In the genomic region with DNA sequence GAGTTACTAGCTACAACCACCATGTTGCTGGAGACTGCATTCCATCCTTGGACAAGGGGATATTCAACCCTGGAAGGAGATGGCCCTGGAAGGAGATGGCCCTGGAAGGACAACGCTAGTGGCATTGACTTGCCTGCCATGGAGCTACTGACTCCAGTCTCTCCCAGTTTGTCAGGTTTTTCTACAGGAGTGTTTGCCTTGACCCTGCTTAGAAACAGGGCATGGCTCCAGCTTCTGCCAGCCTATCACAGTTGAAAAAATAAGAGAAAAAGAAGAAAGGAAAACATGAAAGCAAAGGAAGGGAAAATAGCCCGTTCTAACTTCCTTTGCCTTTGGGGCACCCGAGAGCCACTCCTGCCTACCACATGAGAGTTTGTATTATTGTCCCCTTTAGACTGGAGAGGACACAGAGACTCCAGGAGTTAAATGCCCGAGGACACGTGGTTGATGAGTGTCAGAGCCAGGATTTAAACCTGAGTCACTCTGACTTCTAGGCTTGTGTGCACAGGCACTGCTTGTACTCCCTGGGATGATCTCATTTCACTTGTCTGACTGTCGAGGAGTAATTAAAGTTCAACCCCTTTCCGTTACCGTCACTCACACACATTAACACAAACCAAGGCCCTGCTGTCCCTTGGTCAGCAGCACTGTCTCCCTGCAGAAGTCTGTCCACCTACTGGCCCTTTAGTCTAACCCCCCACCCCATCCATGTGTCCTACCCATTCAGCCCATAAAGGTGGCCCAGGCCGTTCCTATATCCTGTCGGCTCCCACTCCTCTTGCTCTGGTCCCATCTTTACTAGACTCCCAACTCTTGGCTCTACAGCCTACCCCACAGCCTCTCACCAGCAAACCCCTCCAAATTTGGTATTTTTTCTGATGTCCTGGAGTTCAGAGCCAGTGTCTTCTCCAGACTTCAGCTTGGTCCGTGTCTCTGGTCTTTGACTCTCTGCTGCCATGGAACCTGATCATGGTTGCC, we compare ENCODE assay signal across 10 cellular contexts. TPM values are rescaled to one million over a fixed set of nuclear protein-coding genes. Genes with fewer than 3 reads are reported as not detected.
DNase-seq lines count a peak whose midpoint lies in the region; ATAC-seq and TF ChIP-seq lines count a peak whose summit lies in the region.
"Had no signal": no experiment of that assay in that cellular context is flagged by ENCODE, and none has a peak within 500 bp of the region (broad histone marks: within the 10 kb centered on the region; RNA-seq: fewer than 3 reads in every experiment).

No MANE protein-coding gene starts in this region.

- TF ChIP-seq CTCF in fibroblast of pulmonary artery (IDR thresholded peaks at IDR 0.05; ENCODE audit: low read length, missing control alignments), result no peak
- no peak for TF ChIP-seq CTCF in gastrocnemius medialis (IDR thresholded peaks at IDR 0.05 in 4 of 5, conservative IDR thresholded peaks at IDR 0.05 in 1 of 5)

- no peaks in the 10 kb centered on the region for H3K36me3 ChIP-seq in SJCRH30
- no peaks in the 10 kb centered on the region for H3K36me3 ChIP-seq in gastrocnemius medialis
- H3K36me3 ChIP-seq: left ventricle myocardium inferior had no signal

- TF ChIP-seq POLR2A in gastrocnemius medialis (IDR thresholded peaks at IDR 0.05), result no peak

- intact Hi-C loops in gastrocnemius medialis (cut with DNase I; ENCODE audit: low total_unique reads), result loop anchor here (10.0 kb wide), 1 partner anchor 48 kb away; a partner anchor contains a TSS

- ATAC-seq in gastrocnemius medialis (peak; percentile 95 to 97), GM19035 (IDR thresholded peaks at IDR 0.05; ENCODE audit: unreplicated experiment) (no peak), HG03354 (IDR thresholded peaks at IDR 0.05; ENCODE audit: poor library complexity, severe bottlenecking, unreplicated experiment) (no peak), HG02759 (IDR thresholded peaks at IDR 0.05; ENCODE audit: unreplicated experiment) (no peak)

- in situ Hi-C loops in gastrocnemius medialis (cut with MboI; ENCODE audit: low sequenced_read_pairs in 4 of 4), result no loop called here

- H3K27ac ChIP-seq in SJCRH30 (no peak overlapping the region), gastrocnemius medialis (peak overlapping the region in 3 of 4 donors; percentile 65 to 81 (median 73))
- H3K27ac ChIP-seq: left ventricle myocardium inferior had no signal

- DNase-seq in GM04503 (ENCODE audit: low read depth) (peak; percentile 72), SJCRH30 (peak; percentile 16 to 29), fibroblast of pulmonary artery (ENCODE audit: low read depth) (peak; percentile 90), gastrocnemius medialis (peak; percentile 63 to 66), RPMI8226 (no peak)
- DNase-seq: left ventricle myocardium inferior had no signal

- no peaks in the 10 kb centered on the region for H3K27me3 ChIP-seq in SJCRH30
- H3K27me3 ChIP-seq in gastrocnemius medialis, result no peaks in the 10 kb centered on the region

- H3K9me3 ChIP-seq in SJCRH30 (replicated peaks), result no peaks in the 10 kb centered on the region
- H3K9me3 ChIP-seq in gastrocnemius medialis, result no peaks in the 10 kb centered on the region
- H3K9me3 ChIP-seq: left ventricle myocardium inferior had no signal

- H3K4me1 ChIP-seq in SJCRH30 (no peaks in the 10 kb centered on the region), gastrocnemius medialis (peaks cover 10 to 42% of the 10 kb centered on the region in 2 donors)

- H3K4me3 ChIP-seq in SJCRH30, result no peak overlapping the region
- no peak overlapping the region for H3K4me3 ChIP-seq in fibroblast of pulmonary artery (replicated peaks; ENCODE audit: low read depth, low read length)
- no peak overlapping the region for H3K4me3 ChIP-seq in gastrocnemius medialis
- H3K4me3 ChIP-seq: left ventricle myocardium inferior had no signal

RNA-seq across cellular contexts. Expression of a gene that starts 46.1 kb away (rescaled TPM):
- total RNA-seq in SJCRH30 (2014; rRNA removed; shearing (Covaris generic)), result 0.04 and 0.10 TPM in 2 replicates
- total RNA-seq in gastrocnemius medialis, result under 1 TPM in 3 of 4 donors, not detected in 1; 0.23 to 0.66 (median 0.47) TPM
- total RNA-seq: left ventricle myocardium inferior; T-helper 2 cell treated with Interferon-gamma antibody and Interleukin-4, amounts not matched to agents 100 ng/mL and 5 ng/mL, for 36 hours had no signal

RNA-seq across cellular contexts. Expression of a gene that starts 52.2 kb away (rescaled TPM):
- total RNA-seq in SJCRH30 (2014; rRNA removed; shearing (Covaris generic)), result not detected in 2 replicates
- 1 to 10 TPM; 1.5 to 3.2 (median 2.2) TPM for total RNA-seq in gastrocnemius medialis

RNA-seq across cellular contexts. Expression of a gene that starts 52.7 kb away (rescaled TPM):
- total RNA-seq in SJCRH30 (2014; rRNA removed; shearing (Covaris generic)), result 32.3 and 35.5 TPM in 2 replicates
- total RNA-seq in gastrocnemius medialis, result 10 to 100 TPM; 27.6 to 79.6 (median 30.5) TPM

Comparison
In these comparisons a context has a peak if more than half of its experiments do, and no peak if none do; other contexts are left out.
1. ATAC-seq: peak in gastrocnemius medialis (2 of 2); none in GM19035 (single experiment), HG03354 (single experiment) and HG02759 (single experiment).